1 cellular context compared by ENCODE assay signal in the genomic region with DNA sequence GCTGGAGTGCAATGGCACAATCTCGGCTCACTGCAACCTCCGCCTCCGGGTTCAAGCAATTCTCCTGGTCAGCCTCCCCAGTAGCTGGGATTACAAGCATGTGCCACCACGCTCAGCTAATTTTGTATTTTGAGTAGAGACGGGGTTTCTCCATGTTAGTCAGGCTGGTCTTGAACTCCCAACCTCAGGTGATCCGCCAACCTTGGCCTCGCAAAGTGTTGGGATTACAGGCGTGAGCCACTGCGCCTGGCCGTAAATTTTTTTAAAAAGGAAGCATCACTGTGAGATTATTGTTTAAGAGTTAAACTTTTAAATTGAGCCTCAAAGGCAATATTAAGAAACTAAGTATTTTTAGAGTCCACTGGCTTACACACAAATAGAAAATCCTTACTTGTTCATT.
A peak's percentile ranks its signal among the peaks of the same experiment; 100 is the strongest.
TF ChIP-seq lines count a peak whose summit lies in the region.

No MANE protein-coding gene starts in this region.

TF ChIP-seq in K562, 482 proteins besides CTCF, POLR2A, EP300 and RAD21:
- 0 out of 2 replicates have a peak, but pooled peaks have one; percentile 2 for TF ChIP-seq SMARCE1 (IDR thresholded peaks at IDR 0.05)
- TF ChIP-seq, protein P1, sequence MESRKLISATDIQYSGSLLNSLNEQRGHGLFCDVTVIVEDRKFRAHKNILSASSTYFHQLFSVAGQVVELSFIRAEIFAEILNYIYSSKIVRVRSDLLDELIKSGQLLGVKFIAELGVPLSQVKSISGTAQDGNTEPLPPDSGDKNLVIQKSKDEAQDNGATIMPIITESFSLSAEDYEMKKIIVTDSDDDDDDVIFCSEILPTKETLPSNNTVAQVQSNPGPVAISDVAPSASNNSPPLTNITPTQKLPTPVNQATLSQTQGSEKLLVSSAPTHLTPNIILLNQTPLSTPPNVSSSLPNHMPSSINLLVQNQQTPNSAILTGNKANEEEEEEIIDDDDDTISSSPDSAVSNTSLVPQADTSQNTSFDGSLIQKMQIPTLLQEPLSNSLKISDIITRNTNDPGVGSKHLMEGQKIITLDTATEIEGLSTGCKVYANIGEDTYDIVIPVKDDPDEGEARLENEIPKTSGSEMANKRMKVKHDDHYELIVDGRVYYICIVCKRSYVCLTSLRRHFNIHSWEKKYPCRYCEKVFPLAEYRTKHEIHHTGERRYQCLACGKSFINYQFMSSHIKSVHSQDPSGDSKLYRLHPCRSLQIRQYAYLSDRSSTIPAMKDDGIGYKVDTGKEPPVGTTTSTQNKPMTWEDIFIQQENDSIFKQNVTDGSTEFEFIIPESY (CRISPR knock-in tag; IDR thresholded peaks at IDR 0.05), result peak; percentile 87
